1 cellular context compared by ENCODE assay signal in genomic region chr19:46489445-46490272, GRCh38.
TF ChIP-seq lines count a peak whose summit lies in the region.

No MANE protein-coding gene starts in this region.

TF ChIP-seq in WTC11, 78 proteins besides CTCF, POLR2A, EP300 and RAD21 (continued from another document and continues in another):
- no peak for TF ChIP-seq ATF6 (CRISPR knock-in tag; IDR thresholded peaks at IDR 0.05)
- TF ChIP-seq GABPB1 (CRISPR knock-in tag; IDR thresholded peaks at IDR 0.05) = no peak
- TF ChIP-seq ZNF121 (CRISPR knock-in tag; IDR thresholded peaks at IDR 0.05) = no peak
- TF ChIP-seq, protein P1, sequence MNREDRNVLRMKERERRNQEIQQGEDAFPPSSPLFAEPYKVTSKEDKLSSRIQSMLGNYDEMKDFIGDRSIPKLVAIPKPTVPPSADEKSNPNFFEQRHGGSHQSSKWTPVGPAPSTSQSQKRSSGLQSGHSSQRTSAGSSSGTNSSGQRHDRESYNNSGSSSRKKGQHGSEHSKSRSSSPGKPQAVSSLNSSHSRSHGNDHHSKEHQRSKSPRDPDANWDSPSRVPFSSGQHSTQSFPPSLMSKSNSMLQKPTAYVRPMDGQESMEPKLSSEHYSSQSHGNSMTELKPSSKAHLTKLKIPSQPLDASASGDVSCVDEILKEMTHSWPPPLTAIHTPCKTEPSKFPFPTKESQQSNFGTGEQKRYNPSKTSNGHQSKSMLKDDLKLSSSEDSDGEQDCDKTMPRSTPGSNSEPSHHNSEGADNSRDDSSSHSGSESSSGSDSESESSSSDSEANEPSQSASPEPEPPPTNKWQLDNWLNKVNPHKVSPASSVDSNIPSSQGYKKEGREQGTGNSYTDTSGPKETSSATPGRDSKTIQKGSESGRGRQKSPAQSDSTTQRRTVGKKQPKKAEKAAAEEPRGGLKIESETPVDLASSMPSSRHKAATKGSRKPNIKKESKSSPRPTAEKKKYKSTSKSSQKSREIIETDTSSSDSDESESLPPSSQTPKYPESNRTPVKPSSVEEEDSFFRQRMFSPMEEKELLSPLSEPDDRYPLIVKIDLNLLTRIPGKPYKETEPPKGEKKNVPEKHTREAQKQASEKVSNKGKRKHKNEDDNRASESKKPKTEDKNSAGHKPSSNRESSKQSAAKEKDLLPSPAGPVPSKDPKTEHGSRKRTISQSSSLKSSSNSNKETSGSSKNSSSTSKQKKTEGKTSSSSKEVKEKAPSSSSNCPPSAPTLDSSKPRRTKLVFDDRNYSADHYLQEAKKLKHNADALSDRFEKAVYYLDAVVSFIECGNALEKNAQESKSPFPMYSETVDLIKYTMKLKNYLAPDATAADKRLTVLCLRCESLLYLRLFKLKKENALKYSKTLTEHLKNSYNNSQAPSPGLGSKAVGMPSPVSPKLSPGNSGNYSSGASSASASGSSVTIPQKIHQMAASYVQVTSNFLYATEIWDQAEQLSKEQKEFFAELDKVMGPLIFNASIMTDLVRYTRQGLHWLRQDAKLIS (CRISPR knock-in tag; IDR thresholded peaks at IDR 0.05; ENCODE audit: borderline replicate concordance) = no peak
- TF ChIP-seq MXD4 (CRISPR knock-in tag; IDR thresholded peaks at IDR 0.05; ENCODE audit: borderline replicate concordance) = no peak
- TF ChIP-seq TP53 (CRISPR knock-in tag; IDR thresholded peaks at IDR 0.05) = 0 out of 2 replicates have a peak, but pooled peaks have one; percentile 43
- peak; percentile 93 for TF ChIP-seq MYBL2 (CRISPR knock-in tag; IDR thresholded peaks at IDR 0.05)
- 0 out of 2 replicates have a peak, but pooled peaks have one; percentile 19 for TF ChIP-seq NFYB (CRISPR knock-in tag; conservative IDR thresholded peaks at IDR 0.05; ENCODE audit: low read depth)
- no peak for TF ChIP-seq ZNF425 (CRISPR knock-in tag; conservative IDR thresholded peaks at IDR 0.05)
- TF ChIP-seq, protein P2, sequence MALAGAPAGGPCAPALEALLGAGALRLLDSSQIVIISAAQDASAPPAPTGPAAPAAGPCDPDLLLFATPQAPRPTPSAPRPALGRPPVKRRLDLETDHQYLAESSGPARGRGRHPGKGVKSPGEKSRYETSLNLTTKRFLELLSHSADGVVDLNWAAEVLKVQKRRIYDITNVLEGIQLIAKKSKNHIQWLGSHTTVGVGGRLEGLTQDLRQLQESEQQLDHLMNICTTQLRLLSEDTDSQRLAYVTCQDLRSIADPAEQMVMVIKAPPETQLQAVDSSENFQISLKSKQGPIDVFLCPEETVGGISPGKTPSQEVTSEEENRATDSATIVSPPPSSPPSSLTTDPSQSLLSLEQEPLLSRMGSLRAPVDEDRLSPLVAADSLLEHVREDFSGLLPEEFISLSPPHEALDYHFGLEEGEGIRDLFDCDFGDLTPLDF (CRISPR knock-in tag; IDR thresholded peaks at IDR 0.05) = no peak
- no peak for TF ChIP-seq IRF2 (CRISPR knock-in tag; IDR thresholded peaks at IDR 0.05; ENCODE audit: borderline replicate concordance, low read depth)
- TF ChIP-seq SMAD4 (CRISPR knock-in tag; IDR thresholded peaks at IDR 0.05) = no peak
- TF ChIP-seq ZNF317 (CRISPR knock-in tag; IDR thresholded peaks at IDR 0.05; ENCODE audit: borderline replicate concordance, low read depth) = no peak
- TF ChIP-seq TCF7 (CRISPR knock-in tag; IDR thresholded peaks at IDR 0.05; ENCODE audit: low read depth) = no peak
- no peak for TF ChIP-seq GRHL2 (CRISPR knock-in tag; IDR thresholded peaks at IDR 0.05; ENCODE audit: insufficient replicate concordance, severe bottlenecking)
- TF ChIP-seq FOXP4 (CRISPR knock-in tag; IDR thresholded peaks at IDR 0.05) = peak; percentile 79; the same call in 1 of the 2 replicates
- peak; percentile 55; the same call in 1 of the 2 replicates for TF ChIP-seq FOXP1 (CRISPR knock-in tag; IDR thresholded peaks at IDR 0.05; ENCODE audit: borderline replicate concordance)
- no peak; the same call in 1 of the 2 replicates for TF ChIP-seq HMGXB4 (CRISPR knock-in tag; IDR thresholded peaks at IDR 0.05)
- TF ChIP-seq ZNF232 (CRISPR knock-in tag; IDR thresholded peaks at IDR 0.05) = no peak
- no peak for TF ChIP-seq STAT6 (CRISPR knock-in tag; conservative IDR thresholded peaks at IDR 0.05; ENCODE audit: low read depth)
- no peak for TF ChIP-seq CREB1 (CRISPR knock-in tag; IDR thresholded peaks at IDR 0.05)
- no peak for TF ChIP-seq ZNF138 (CRISPR knock-in tag; conservative IDR thresholded peaks at IDR 0.05)
- 0 out of 2 replicates have a peak, but pooled peaks have one; percentile 32 for TF ChIP-seq ESRRA (CRISPR knock-in tag; IDR thresholded peaks at IDR 0.05; ENCODE audit: borderline replicate concordance)
- TF ChIP-seq, protein P3, sequence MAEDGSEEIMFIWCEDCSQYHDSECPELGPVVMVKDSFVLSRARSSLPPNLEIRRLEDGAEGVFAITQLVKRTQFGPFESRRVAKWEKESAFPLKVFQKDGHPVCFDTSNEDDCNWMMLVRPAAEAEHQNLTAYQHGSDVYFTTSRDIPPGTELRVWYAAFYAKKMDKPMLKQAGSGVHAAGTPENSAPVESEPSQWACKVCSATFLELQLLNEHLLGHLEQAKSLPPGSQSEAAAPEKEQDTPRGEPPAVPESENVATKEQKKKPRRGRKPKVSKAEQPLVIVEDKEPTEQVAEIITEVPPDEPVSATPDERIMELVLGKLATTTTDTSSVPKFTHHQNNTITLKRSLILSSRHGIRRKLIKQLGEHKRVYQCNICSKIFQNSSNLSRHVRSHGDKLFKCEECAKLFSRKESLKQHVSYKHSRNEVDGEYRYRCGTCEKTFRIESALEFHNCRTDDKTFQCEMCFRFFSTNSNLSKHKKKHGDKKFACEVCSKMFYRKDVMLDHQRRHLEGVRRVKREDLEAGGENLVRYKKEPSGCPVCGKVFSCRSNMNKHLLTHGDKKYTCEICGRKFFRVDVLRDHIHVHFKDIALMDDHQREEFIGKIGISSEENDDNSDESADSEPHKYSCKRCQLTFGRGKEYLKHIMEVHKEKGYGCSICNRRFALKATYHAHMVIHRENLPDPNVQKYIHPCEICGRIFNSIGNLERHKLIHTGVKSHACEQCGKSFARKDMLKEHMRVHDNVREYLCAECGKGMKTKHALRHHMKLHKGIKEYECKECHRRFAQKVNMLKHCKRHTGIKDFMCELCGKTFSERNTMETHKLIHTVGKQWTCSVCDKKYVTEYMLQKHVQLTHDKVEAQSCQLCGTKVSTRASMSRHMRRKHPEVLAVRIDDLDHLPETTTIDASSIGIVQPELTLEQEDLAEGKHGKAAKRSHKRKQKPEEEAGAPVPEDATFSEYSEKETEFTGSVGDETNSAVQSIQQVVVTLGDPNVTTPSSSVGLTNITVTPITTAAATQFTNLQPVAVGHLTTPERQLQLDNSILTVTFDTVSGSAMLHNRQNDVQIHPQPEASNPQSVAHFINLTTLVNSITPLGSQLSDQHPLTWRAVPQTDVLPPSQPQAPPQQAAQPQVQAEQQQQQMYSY (CRISPR knock-in tag; IDR thresholded peaks at IDR 0.05) = no peak
- no peak for TF ChIP-seq GTF2I (CRISPR knock-in tag; conservative IDR thresholded peaks at IDR 0.05)
- no peak for TF ChIP-seq PRRX2 (CRISPR knock-in tag; IDR thresholded peaks at IDR 0.05)
- TF ChIP-seq, protein P4, sequence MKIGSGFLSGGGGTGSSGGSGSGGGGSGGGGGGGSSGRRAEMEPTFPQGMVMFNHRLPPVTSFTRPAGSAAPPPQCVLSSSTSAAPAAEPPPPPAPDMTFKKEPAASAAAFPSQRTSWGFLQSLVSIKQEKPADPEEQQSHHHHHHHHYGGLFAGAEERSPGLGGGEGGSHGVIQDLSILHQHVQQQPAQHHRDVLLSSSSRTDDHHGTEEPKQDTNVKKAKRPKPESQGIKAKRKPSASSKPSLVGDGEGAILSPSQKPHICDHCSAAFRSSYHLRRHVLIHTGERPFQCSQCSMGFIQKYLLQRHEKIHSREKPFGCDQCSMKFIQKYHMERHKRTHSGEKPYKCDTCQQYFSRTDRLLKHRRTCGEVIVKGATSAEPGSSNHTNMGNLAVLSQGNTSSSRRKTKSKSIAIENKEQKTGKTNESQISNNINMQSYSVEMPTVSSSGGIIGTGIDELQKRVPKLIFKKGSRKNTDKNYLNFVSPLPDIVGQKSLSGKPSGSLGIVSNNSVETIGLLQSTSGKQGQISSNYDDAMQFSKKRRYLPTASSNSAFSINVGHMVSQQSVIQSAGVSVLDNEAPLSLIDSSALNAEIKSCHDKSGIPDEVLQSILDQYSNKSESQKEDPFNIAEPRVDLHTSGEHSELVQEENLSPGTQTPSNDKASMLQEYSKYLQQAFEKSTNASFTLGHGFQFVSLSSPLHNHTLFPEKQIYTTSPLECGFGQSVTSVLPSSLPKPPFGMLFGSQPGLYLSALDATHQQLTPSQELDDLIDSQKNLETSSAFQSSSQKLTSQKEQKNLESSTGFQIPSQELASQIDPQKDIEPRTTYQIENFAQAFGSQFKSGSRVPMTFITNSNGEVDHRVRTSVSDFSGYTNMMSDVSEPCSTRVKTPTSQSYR (CRISPR knock-in tag; IDR thresholded peaks at IDR 0.05) = no peak
- TF ChIP-seq OVOL2 (CRISPR knock-in tag; IDR thresholded peaks at IDR 0.05; ENCODE audit: borderline replicate concordance) = no peak
- no peak for TF ChIP-seq ZNF671 (CRISPR knock-in tag; IDR thresholded peaks at IDR 0.05)
- TF ChIP-seq EMX1 (CRISPR knock-in tag; IDR thresholded peaks at IDR 0.05) = no peak
